19 cellular contexts compared by ENCODE assay signal in the genomic region with DNA sequence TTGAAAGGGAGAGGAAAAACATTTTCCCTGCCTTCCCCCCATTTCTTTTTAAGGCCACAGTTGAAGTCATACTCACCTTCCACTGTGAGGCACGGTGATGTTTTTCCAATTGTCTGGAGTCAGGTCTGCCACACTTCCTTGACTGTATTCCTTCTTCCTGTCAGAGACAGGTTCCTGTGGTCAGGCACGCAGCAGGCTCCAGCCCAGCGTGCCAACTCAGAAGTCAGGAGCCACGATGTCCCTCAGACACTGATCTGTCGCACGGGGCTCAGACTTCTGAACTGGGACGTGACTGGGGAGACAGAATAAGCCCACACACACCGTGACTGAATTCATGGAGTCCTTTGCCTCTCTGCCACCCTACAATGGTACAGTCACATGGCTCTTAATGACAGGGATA. TPM values are rescaled to one million over a fixed set of nuclear protein-coding genes. Genes with fewer than 3 reads are reported as not detected.
"Had no signal": no experiment of that assay in that cellular context is flagged by ENCODE, and none has a peak within 500 bp of the region (broad histone marks: within the 10 kb centered on the region; RNA-seq: fewer than 3 reads in every experiment).

No MANE protein-coding gene starts in this region.

- H3K9me3 ChIP-seq: mucosa of descending colon, ovary, sigmoid colon, SJSA1, transverse colon, vagina had no signal

- H3K36me3 Mint-ChIP-seq: naive thymus-derived CD4-positive, alpha-beta T cell; neural progenitor cell had no signal

- H3K27ac ChIP-seq: brain microvascular endothelial cell, neural progenitor cell, ovary, sigmoid colon, SJSA1, spleen, transverse colon, vagina had no signal

- H3K36me3 ChIP-seq: brain microvascular endothelial cell, neural progenitor cell, ovary, sigmoid colon, SJSA1, spleen, transverse colon, vagina had no signal

- H3K4me1 ChIP-seq: SJSA1, spleen, vagina had no signal

- H3K4me3 ChIP-seq: mucosa of descending colon, neural progenitor cell, ovary, sigmoid colon, SJSA1, spleen, transverse colon, vagina had no signal

- DNase-seq: activated CD4-positive, alpha-beta T cell treated with anti-CD3 and anti-CD28 coated beads, Interleukin-2, amount 10 ng/mL, durations not matched to agents 24 days and 14 days; activated CD8-positive, alpha-beta memory T cell treated with anti-CD3 and anti-CD28 coated beads, Interleukin-2, amount 50 U/mL, for 4 hours; brain microvascular endothelial cell; effector memory CD4-positive, alpha-beta T cell; glutamatergic neuron; mesenchymal stem cell; mucosa of descending colon; naive thymus-derived CD4-positive, alpha-beta T cell; ovary; sigmoid colon; spleen; stimulated activated naive CD4-positive, alpha-beta T cell; substantia nigra; transverse colon had no signal

- H3K4me1 Mint-ChIP-seq: activated CD4-positive, alpha-beta T cell treated with anti-CD3 and anti-CD28 coated beads, Interleukin-2, amount 10 ng/mL, durations not matched to agents 24 days and 14 days; naive thymus-derived CD4-positive, alpha-beta T cell had no signal

- ATAC-seq: mucosa of descending colon; naive thymus-derived CD4-positive, alpha-beta T cell had no signal

- H3K9me3 Mint-ChIP-seq: neural progenitor cell; T-helper 1 cell treated with Interleukin-12 subunit alpha and Interleukin-12 subunit beta and Interleukin-4 antibody, amounts not matched to agents 30 μg/mL and 1 μg/mL, for 36 hours had no signal

- H3K27ac Mint-ChIP-seq: activated CD4-positive, alpha-beta T cell treated with anti-CD3 and anti-CD28 coated beads, Interleukin-2, amount 10 ng/mL, durations not matched to agents 24 days and 14 days; naive thymus-derived CD4-positive, alpha-beta T cell; neural progenitor cell; T-helper 1 cell treated with Interleukin-12 subunit alpha and Interleukin-12 subunit beta and Interleukin-4 antibody, amounts not matched to agents 30 μg/mL and 1 μg/mL, for 36 hours had no signal

- H3K27me3 Mint-ChIP-seq: activated CD4-positive, alpha-beta T cell treated with anti-CD3 and anti-CD28 coated beads, Interleukin-2, amount 10 ng/mL, durations not matched to agents 24 days and 14 days; naive thymus-derived CD4-positive, alpha-beta T cell had no signal

- H3K27me3 ChIP-seq: brain microvascular endothelial cell, neural progenitor cell, ovary, sigmoid colon, SJSA1, spleen, transverse colon, vagina had no signal

- FAIRE-seq: keratinocyte had no signal

- H3K4me3 Mint-ChIP-seq: activated CD4-positive, alpha-beta T cell treated with anti-CD3 and anti-CD28 coated beads, Interleukin-2, amount 10 ng/mL, durations not matched to agents 24 days and 14 days; naive thymus-derived CD4-positive, alpha-beta T cell; neural progenitor cell; T-helper 1 cell treated with Interleukin-12 subunit alpha and Interleukin-12 subunit beta and Interleukin-4 antibody, amounts not matched to agents 30 μg/mL and 1 μg/mL, for 36 hours had no signal

RNA-seq across cellular contexts. Expression of gene ADAMTS9, which starts 41.2 kb away (rescaled TPM):
- total RNA-seq: activated CD4-positive, alpha-beta T cell treated with anti-CD3 and anti-CD28 coated beads, Interleukin-2, amount 10 ng/mL, durations not matched to agents 24 days and 14 days; naive thymus-derived CD4-positive, alpha-beta T cell had no signal
- polyA plus RNA-seq: naive thymus-derived CD4-positive, alpha-beta T cell had no signal
